In the genomic region with DNA sequence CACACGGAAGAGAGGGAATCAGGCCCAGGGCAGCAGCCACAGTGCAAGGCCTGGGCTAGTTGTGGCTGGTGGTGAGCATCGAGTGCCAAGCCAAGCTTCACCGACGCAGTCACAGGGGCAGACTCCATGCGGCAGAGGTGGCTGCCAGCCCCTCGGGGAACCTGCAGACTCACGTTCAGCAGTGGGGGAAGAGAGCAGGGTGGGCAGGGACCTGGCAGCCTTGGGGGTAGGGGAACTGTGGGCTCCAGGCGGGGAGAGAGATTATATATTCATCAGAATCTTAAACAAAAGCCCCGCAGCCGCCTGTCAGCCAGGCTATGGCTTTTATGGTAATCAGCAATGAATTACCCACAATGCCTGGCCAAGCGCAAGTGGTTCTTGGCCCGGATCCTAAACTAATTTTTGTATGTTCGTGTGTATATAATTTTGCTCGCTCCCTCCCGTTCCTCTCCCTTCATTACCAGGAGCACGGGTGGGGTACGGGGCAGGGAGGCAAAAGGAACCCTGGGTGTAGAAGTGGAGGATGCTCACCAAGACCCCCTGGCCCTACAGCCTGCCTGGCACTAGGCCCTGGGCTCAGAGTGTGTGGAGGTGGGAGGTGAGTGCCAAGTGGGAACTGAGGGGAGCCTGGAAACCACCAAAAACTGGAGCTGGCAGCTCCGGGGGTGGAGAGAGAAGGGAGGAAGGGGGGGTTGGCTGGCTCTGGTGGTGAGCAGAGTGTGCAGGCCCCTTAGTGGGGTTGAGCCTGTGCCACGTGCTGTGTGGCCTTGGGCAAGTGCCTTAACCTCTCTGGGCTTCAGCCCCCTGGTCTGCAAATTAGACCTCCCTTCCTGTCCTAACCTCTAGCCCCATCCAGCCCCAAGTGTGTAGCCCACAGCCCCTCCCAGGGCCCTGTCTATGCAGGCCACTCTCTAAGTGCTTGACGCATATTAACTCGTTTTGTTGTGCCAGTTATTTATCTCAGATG, we compare ENCODE assay signal across 8 cellular contexts. TPM values are rescaled to one million over a fixed set of nuclear protein-coding genes. Genes with fewer than 3 reads are reported as not detected.
DNase-seq lines count a peak whose midpoint lies in the region; ATAC-seq, FAIRE-seq and TF ChIP-seq lines count a peak whose summit lies in the region.

No MANE protein-coding gene starts in this region.

- TF ChIP-seq POLR2A in prostate gland (IDR thresholded peaks at IDR 0.05): peak; percentile 85

- no peak for FAIRE-seq in RCC 7860 (lab: Jason Lieb, UNC)

- peak overlapping the region; percentile 50 for H3K4me3 ChIP-seq in fibroblast of the aortic adventitia (ENCODE audit: low read depth, low read length)
- H3K4me3 ChIP-seq in prostate gland: peak overlapping the region; percentile 9 to 16

- DNase-seq in GM03348 (ENCODE audit: low spot score) (peak; percentile 66), RCC 7860 (ENCODE audit: low spot score) (peak; percentile 32), fibroblast of the aortic adventitia (ENCODE audit: low read depth) (peak; percentile 90), prostate gland (ENCODE audit: low spot score) (peak; percentile 65)
- no peak for DNase-seq in stimulated activated CD4-positive, alpha-beta T cell treated with anti-CD3 and anti-CD28 coated beads, Interleukin-4, amount 100 ng/mL, for 4 hours

- no peak for ATAC-seq in GM21381 (IDR thresholded peaks at IDR 0.05; ENCODE audit: unreplicated experiment)
- no peak for ATAC-seq in HG02623 (IDR thresholded peaks at IDR 0.05; ENCODE audit: unreplicated experiment)
- no peak for ATAC-seq in GM19324 (IDR thresholded peaks at IDR 0.05; ENCODE audit: low FRiP score, unreplicated experiment)

- no peaks in the 10 kb centered on the region for H3K27me3 ChIP-seq in prostate gland (replicated peaks; ENCODE audit: insufficient read depth)

- no peaks in the 10 kb centered on the region for H3K36me3 ChIP-seq in prostate gland

- WGBS in prostate gland: 24% methylated on average over 20 of the region's 21 CpGs

- TF ChIP-seq CTCF in fibroblast of the aortic adventitia (IDR thresholded peaks at IDR 0.05; ENCODE audit: insufficient read depth, low read length) (no peak), prostate gland (IDR thresholded peaks at IDR 0.05) (no peak)

- no peaks in the 10 kb centered on the region for H3K9me3 ChIP-seq in prostate gland

- H3K27ac ChIP-seq in prostate gland: peak overlapping the region; percentile 82 to 89

- no peaks in the 10 kb centered on the region for H3K4me1 ChIP-seq in prostate gland (replicated peaks)

- intact Hi-C loops in prostate gland (cut with DNase I): no loop called here

RNA-seq across cellular contexts. Expression of a gene that starts 31.9 kb away (rescaled TPM):
- 126 and 193 TPM in 2 replicates for total RNA-seq in fibroblast of the aortic adventitia (ENCODE audit: low replicate concordance)
- total RNA-seq in prostate gland: 100 to 1,000 TPM; 221 to 379 TPM

Comparison
In these comparisons a context has a peak if more than half of its experiments do, and no peak if none do; other contexts are left out.
1. DNase-seq: peak in GM03348 (single experiment), RCC 7860 (single experiment), fibroblast of the aortic adventitia (single experiment) and prostate gland (single experiment); none in stimulated activated CD4-positive, alpha-beta T cell treated with anti-CD3 and anti-CD28 coated beads, Interleukin-4, amount 100 ng/mL, for 4 hours (0 of 2).